Comparison of ENCODE assay signal across 12 cellular contexts in the genomic region with DNA sequence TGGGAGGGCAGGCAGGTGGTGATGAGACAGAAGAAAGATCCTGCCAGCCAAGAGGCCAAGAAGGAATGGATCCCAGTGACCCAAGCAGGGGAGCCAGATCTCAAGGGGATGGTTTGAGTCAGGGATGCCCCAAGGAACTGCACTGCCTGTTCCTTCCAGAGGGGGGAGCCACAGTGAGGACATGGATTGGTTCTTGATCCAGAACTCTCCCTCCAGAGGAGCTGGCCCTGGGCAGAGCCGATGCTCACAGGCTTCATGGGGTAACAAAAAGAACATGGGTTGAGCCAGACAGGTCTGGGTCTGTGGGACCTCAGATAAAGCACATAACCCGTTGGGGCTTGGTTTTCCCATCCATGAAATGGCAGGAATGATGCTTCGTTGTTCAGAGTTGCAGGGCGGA. TPM values are rescaled to one million over a fixed set of nuclear protein-coding genes. Genes with fewer than 3 reads are reported as not detected.
DNase-seq lines count a peak whose midpoint lies in the region; ATAC-seq and TF ChIP-seq lines count a peak whose summit lies in the region.
"Had no signal": no experiment of that assay in that cellular context is flagged by ENCODE, and none has a peak within 500 bp of the region (broad histone marks: within the 10 kb centered on the region; RNA-seq: fewer than 3 reads in every experiment).

No MANE protein-coding gene starts in this region.

- H3K4me3 ChIP-seq in heart right ventricle: no peak overlapping the region
- no peak overlapping the region for H3K4me3 ChIP-seq in epithelial cell of proximal tubule (ENCODE audit: low read depth, low read length)
- no peak overlapping the region for H3K4me3 ChIP-seq in thoracic aorta
- H3K4me3 ChIP-seq: right lobe of liver had no signal

- H3K27me3 ChIP-seq in heart right ventricle (peaks cover 0 to 34% (median 0%) of the 10 kb centered on the region in 7 donors), thoracic aorta (replicated peaks; ENCODE audit: insufficient read depth) (no peaks in the 10 kb centered on the region)
- H3K27me3 ChIP-seq: right lobe of liver had no signal

- H3K4me1 ChIP-seq in heart right ventricle (peaks cover 0 to 29% (median 6%) of the 10 kb centered on the region in 9 donors), thoracic aorta (ENCODE audit: control insufficient read depth in 1 of 2, low read depth in 2 of 2) (peaks cover 3 to 6% of the 10 kb centered on the region in 2 donors)
- H3K4me1 ChIP-seq: right lobe of liver had no signal

- H3K9me3 ChIP-seq in heart right ventricle (no peaks in the 10 kb centered on the region), thoracic aorta (no peaks in the 10 kb centered on the region)
- H3K9me3 ChIP-seq: right lobe of liver had no signal

- WGBS in heart right ventricle, 2 donors: 75 to 87% methylated on average over 4 of the region's 4 CpGs

- DNase-seq in heart right ventricle (no peak), Right ventricle myocardium superior (no peak), M059J (ENCODE audit: low read depth) (peak; percentile 34), epithelial cell of proximal tubule (ENCODE audit: low read depth) (no peak), thoracic aorta (ENCODE audit: low spot score) (no peak), NCI-H2171 treated with DMSO at 0.1 percent for 48 hours (lab: John Stamatoyannopoulos, UW) (no peak), LoVo (ENCODE audit: low spot score) (no peak)
- DNase-seq: dermis blood vessel endothelial cell, kidney, right lobe of liver had no signal

- TF ChIP-seq CTCF in heart right ventricle (IDR thresholded peaks at IDR 0.05) (peak in 7 of 9 donors; percentile 4 to 41 (median 22)), epithelial cell of proximal tubule (conservative IDR thresholded peaks at IDR 0.05; ENCODE audit: low read depth, low read length) (peak; percentile 51), thoracic aorta (IDR thresholded peaks at IDR 0.05) (peak; percentile 15)

- H3K36me3 ChIP-seq in heart right ventricle (no peaks in the 10 kb centered on the region), thoracic aorta (no peaks in the 10 kb centered on the region)
- H3K36me3 ChIP-seq: right lobe of liver had no signal

- no peak for ATAC-seq in heart right ventricle
- ATAC-seq in Right ventricle myocardium superior (ENCODE audit: poor library complexity): no peak
- ATAC-seq in thoracic aorta (ENCODE audit: insufficient number of reproducible peaks, low FRiP score, low read depth): no peak
- ATAC-seq in GM19452 (IDR thresholded peaks at IDR 0.05; ENCODE audit: unreplicated experiment): no peak
- ATAC-seq: right lobe of liver had no signal

- peak overlapping the region in 2 of 10 donors; percentile 31 to 43 for H3K27ac ChIP-seq in heart right ventricle
- no peak overlapping the region for H3K27ac ChIP-seq in thoracic aorta
- H3K27ac ChIP-seq: right lobe of liver had no signal

- intact Hi-C loops in heart right ventricle (cut with DNase I) (loop anchor here in 2 of 10 donors (10.0 kb wide), 1 partner anchor 50 kb away; no protein-coding TSS in a partner anchor), Right ventricle myocardium superior (cut with DNase I) (loop anchor here (10.0 kb wide), 1 partner anchor 50 kb away; no protein-coding TSS in a partner anchor)

RNA-seq across cellular contexts. Expression of a gene that starts 4.6 kb away (rescaled TPM):
- total RNA-seq in heart right ventricle (10 to 100 TPM in 5 of 10 donors, 1 to 10 TPM in 5; 6.9 to 16.9 (median 10.4) TPM), Right ventricle myocardium superior (11.6 TPM), epithelial cell of proximal tubule (27.6 and 34.4 TPM in 2 replicates), thoracic aorta (1 to 10 TPM; 4.9 to 5.1 TPM)
- polyA plus RNA-seq in heart right ventricle: 1 to 10 TPM; 3.8 to 9.2 TPM
- 11.5 and 19.9 TPM in 2 replicates for total RNA-seq in M059J (2014; rRNA removed; shearing (Covaris generic))
- total RNA-seq: LHCN-M2 had no signal

RNA-seq across cellular contexts. Expression of a gene that starts 27.6 kb away (rescaled TPM):
- total RNA-seq in heart right ventricle: 10 to 100 TPM in 2 of 10 donors, 1 to 10 TPM in 8; 6.8 to 11.4 (median 8.2) TPM
- 10 to 100 TPM in 1 of 2 donors, 1 to 10 TPM in 1; 5.6 to 10.5 TPM for polyA plus RNA-seq in heart right ventricle
- 9.2 TPM for total RNA-seq in Right ventricle myocardium superior
- total RNA-seq in M059J (2014; rRNA removed; shearing (Covaris generic)): 14.2 and 22.0 TPM in 2 replicates
- 32.3 and 36.8 TPM in 2 replicates for total RNA-seq in epithelial cell of proximal tubule
- 10 to 100 TPM; 20.8 to 25.7 TPM for total RNA-seq in thoracic aorta

RNA-seq across cellular contexts. Expression of a gene that starts 51.3 kb away (rescaled TPM):
- 100 to 1,000 TPM; 526 to 798 (median 653) TPM for total RNA-seq in heart right ventricle
- polyA plus RNA-seq in heart right ventricle: 100 to 1,000 TPM; 211 to 876 TPM
- 808 TPM for total RNA-seq in Right ventricle myocardium superior
- total RNA-seq in M059J (2014; rRNA removed; shearing (Covaris generic)): 734 and 940 TPM in 2 replicates
- 425 and 531 TPM in 2 replicates for total RNA-seq in epithelial cell of proximal tubule
- total RNA-seq in thoracic aorta: 100 to 1,000 TPM in 1 of 2 donors, 10 to 100 TPM in 1; 84.0 to 354 TPM
